In genomic region chr22:20531154-20531403, GRCh38 we compare ENCODE assay signal across 2 cellular contexts.
TF ChIP-seq lines count a peak whose summit lies in the region.

No MANE protein-coding gene starts in this region.

TF ChIP-seq in HCT116, 20 proteins besides CTCF, POLR2A, EP300 and RAD21:
- TF ChIP-seq POLR2AphosphoS5 (IDR thresholded peaks at IDR 0.05; ENCODE audit: low read depth, low read length) (peak; percentile 43; the same call in 1 of the 2 replicates), EZH2 (IDR thresholded peaks at IDR 0.05) (no peak)

TF ChIP-seq in K562, 482 proteins besides CTCF, POLR2A, EP300 and RAD21:
- no peak for TF ChIP-seq CBX3 (IDR thresholded peaks at IDR 0.05; ENCODE audit: borderline replicate concordance in 1 of 2, low read length in 2 of 2)
- no peak for TF ChIP-seq PTTG1 (tag; IDR thresholded peaks at IDR 0.05; ENCODE audit: low read depth)
- 0 out of 2 replicates have a peak, but pooled peaks have one; percentile 12 for TF ChIP-seq POLR2AphosphoS5 (IDR thresholded peaks at IDR 0.05; ENCODE audit: control insufficient read depth, insufficient read depth, low read depth, low read length)
- 0 out of 2 replicates have a peak, but pooled peaks have one; percentile 78 for TF ChIP-seq E2F5 (CRISPR knock-in tag; IDR thresholded peaks at IDR 0.05)
- no peak for TF ChIP-seq CBX8 (IDR thresholded peaks at IDR 0.05; ENCODE audit: borderline replicate concordance, extremely low read depth, low read depth, low read length, poor library complexity, severe bottlenecking)
- 0 out of 2 replicates have a peak, but pooled peaks have one; percentile 45 for TF ChIP-seq KLF1 (tag; IDR thresholded peaks at IDR 0.05)
- peak; percentile 15 for TF ChIP-seq SNRNP70 (optimal IDR thresholded peaks at IDR 0.05; ENCODE audit: low read depth, low read length)
- TF ChIP-seq PURB (CRISPR knock-in tag; IDR thresholded peaks at IDR 0.05; ENCODE audit: low read depth): 0 out of 2 replicates have a peak, but pooled peaks have one; percentile 5
- 0 out of 4 replicates have a peak, but pooled peaks of 1 of the 2 experiments have one; percentile 48 for TF ChIP-seq FOXA3 (CRISPR knock-in tag; conservative IDR thresholded peaks at IDR 0.05 in 1 of 2, IDR thresholded peaks at IDR 0.05 in 1 of 2)
- TF ChIP-seq RBFOX2 (IDR thresholded peaks at IDR 0.05; ENCODE audit: low read depth, low read length): no peak
- TF ChIP-seq NR2C2 (CRISPR knock-in tag; IDR thresholded peaks at IDR 0.05): peak; percentile 62; the same call in 1 of the 2 replicates
- no peak for TF ChIP-seq NR2C2 (tag; IDR thresholded peaks at IDR 0.05)
- TF ChIP-seq TEAD1 (CRISPR knock-in tag; IDR thresholded peaks at IDR 0.05): 0 out of 4 replicates have a peak, but pooled peaks of 1 of the 2 experiments have one; percentile 55
- TF ChIP-seq POU5F1 (IDR thresholded peaks at IDR 0.05; ENCODE audit: borderline replicate concordance, low read depth, low read length, partially characterized antibody): no peak
- no peak for TF ChIP-seq TEAD4 (IDR thresholded peaks at IDR 0.05; ENCODE audit: low read length)
- 0 out of 2 replicates have a peak, but pooled peaks have one; percentile 36 for TF ChIP-seq TEAD4 (CRISPR knock-in tag; IDR thresholded peaks at IDR 0.05; ENCODE audit: borderline replicate concordance)
- TF ChIP-seq KAT7 (CRISPR knock-in tag; IDR thresholded peaks at IDR 0.05; ENCODE audit: borderline replicate concordance): no peak
- no peak for TF ChIP-seq JUN (IDR thresholded peaks at IDR 0.05; ENCODE audit: borderline replicate concordance, low read depth, low read length)
- 0 out of 2 replicates have a peak, but pooled peaks have one; percentile 42 for TF ChIP-seq JUN (CRISPR knock-in tag; IDR thresholded peaks at IDR 0.05; ENCODE audit: borderline replicate concordance)
- peak; percentile 26 for TF ChIP-seq HMGN3 (IDR thresholded peaks at IDR 0.05; ENCODE audit: borderline replicate concordance, extremely low read depth, insufficient read length, low read depth, low read length)
- TF ChIP-seq FOXP1 (CRISPR knock-in tag; IDR thresholded peaks at IDR 0.05): 0 out of 2 replicates have a peak, but pooled peaks have one; percentile 63
- TF ChIP-seq MNT (conservative IDR thresholded peaks at IDR 0.05): no peak
